8 cellular contexts compared by ENCODE assay signal in the genomic region with DNA sequence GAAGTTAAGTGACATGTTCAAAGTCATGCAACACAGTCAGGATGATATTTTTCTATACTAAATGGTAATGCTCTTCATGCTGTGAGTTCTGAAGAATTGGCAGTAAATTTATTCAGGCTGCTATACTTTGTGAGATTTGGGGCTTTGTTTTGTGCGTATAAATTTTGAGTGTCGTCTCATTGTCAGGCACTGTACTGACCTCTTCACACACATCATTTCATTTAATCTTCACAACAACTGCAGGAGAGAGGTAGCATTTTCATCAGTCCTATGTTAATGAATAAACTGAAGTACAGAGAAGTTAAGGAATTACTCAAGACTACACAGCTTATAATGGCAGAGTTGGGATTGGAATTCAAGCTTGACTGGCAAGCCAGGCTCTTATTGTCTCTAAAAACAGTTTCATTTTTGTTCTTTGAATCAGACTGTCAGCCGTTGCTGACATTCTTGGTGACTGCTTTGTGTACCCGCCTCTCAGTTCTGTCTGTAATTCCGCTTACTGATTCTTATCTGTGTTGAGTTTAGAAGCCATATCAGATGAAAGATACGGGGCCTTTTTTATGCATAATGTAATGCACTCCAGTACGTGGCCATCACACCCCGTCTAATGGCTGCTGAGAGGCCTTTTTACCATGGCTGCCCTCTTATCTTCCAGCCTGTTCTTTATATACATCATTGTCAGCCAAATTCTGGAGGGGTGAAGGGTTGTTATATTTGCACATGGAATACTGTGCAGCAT.
A peak's percentile ranks its signal among the peaks of the same experiment; 100 is the strongest.
DNase-seq lines count a peak whose midpoint lies in the region; ATAC-seq and TF ChIP-seq lines count a peak whose summit lies in the region.

No MANE protein-coding gene starts in this region.

- peak overlapping the region; percentile 97 for H3K27ac Mint-ChIP-seq in T-helper 17 cell

- no peak overlapping the region for H3K4me3 ChIP-seq in HEK293 (ENCODE audit: low read depth, low read length)
- no peak overlapping the region for H3K4me3 ChIP-seq in prostate gland
- H3K4me3 ChIP-seq in MG63 = no peak overlapping the region

- H3K27ac ChIP-seq in HEK293 (ENCODE audit: extremely low read depth, low read depth, low read length) = no peak overlapping the region
- H3K27ac ChIP-seq in prostate gland = peak overlapping the region; percentile 1 to 33

- no peaks in the 10 kb centered on the region for H3K4me1 ChIP-seq in HEK293 (ENCODE audit: control insufficient read depth, insufficient read depth, low read length)
- no peaks in the 10 kb centered on the region for H3K4me1 ChIP-seq in prostate gland (replicated peaks)

- DNase-seq in T-helper 17 cell = peak in 1 of 3 donors; percentile 9
- peak; percentile 5 for DNase-seq in effector CD4-positive, alpha-beta T cell
- peak; percentile 6 for DNase-seq in prostate gland (ENCODE audit: low spot score)
- no peak for DNase-seq in Ammon's horn (ENCODE audit: low spot score)
- DNase-seq in MG63 = no peak
- no peak for DNase-seq in HuH-7 (ENCODE audit: low spot score)
- DNase-seq in hypothalamus (lab: John Stamatoyannopoulos, UW) = no peak

- TF ChIP-seq CTCF in HEK293 (tag by site-specific recombination; IDR thresholded peaks at IDR 0.05) = no peak
- TF ChIP-seq CTCF in prostate gland (IDR thresholded peaks at IDR 0.05) = no peak

- H3K36me3 Mint-ChIP-seq in T-helper 17 cell (ENCODE audit: low read depth) = peaks cover 5% of the 10 kb centered on the region

- ATAC-seq in T-helper 17 cell = peak; percentile 96

- POLR2A ChIA-PET in HEK293 (lab: Yijun Ruan, JAX) = no interaction called here

- H3K27me3 ChIP-seq in prostate gland (replicated peaks; ENCODE audit: insufficient read depth) (no peaks in the 10 kb centered on the region), MG63 (no peaks in the 10 kb centered on the region)

- peaks cover 20% of the 10 kb centered on the region for H3K4me1 Mint-ChIP-seq in T-helper 17 cell

- no peak for TF ChIP-seq POLR2A in prostate gland (IDR thresholded peaks at IDR 0.05)

- CTCF ChIA-PET in HEK293 (lab: Yijun Ruan, JAX) = interaction anchor here (0.7 to 1.3 kb wide), 3 partner anchors 9 to 135 kb away, joined by 3 to 4 read pairs (median 3); no protein-coding TSS in a partner anchor

- intact Hi-C loops in prostate gland (cut with DNase I) = no loop called here

- WGBS in prostate gland = 35% methylated on average over 8 of the region's 8 CpGs

- H3K9me3 ChIP-seq in HEK293 (ENCODE audit: control insufficient read depth, insufficient read depth, low read depth, low read length) (no peaks in the 10 kb centered on the region), T-helper 17 cell (ENCODE audit: control insufficient read depth, low read length, poor library complexity, severe bottlenecking) (no peaks in the 10 kb centered on the region), prostate gland (no peaks in the 10 kb centered on the region), MG63 (no peaks in the 10 kb centered on the region)

- H3K4me3 Mint-ChIP-seq in T-helper 17 cell = peak overlapping the region; percentile 85

- no peaks in the 10 kb centered on the region for H3K27me3 Mint-ChIP-seq in T-helper 17 cell

- peaks cover 5 to 19% of the 10 kb centered on the region in 2 experiments; a peak in 2 of 3 replicates for H3K36me3 ChIP-seq in HEK293 (ENCODE audit: control insufficient read depth in 2 of 2, insufficient read depth in 1 of 2, low read length in 2 of 2)
- no peaks in the 10 kb centered on the region for H3K36me3 ChIP-seq in prostate gland
- H3K36me3 ChIP-seq in MG63 = peaks cover under 1% of the 10 kb centered on the region; the same call in 1 of the 2 replicates

TF ChIP-seq in HEK293, 187 proteins besides CTCF, POLR2A, EP300 and RAD21:
- TF ChIP-seq ZNF514 (tag by site-specific recombination; IDR thresholded peaks at IDR 0.05) = no peak
- TF ChIP-seq IKZF3 (tag by site-specific recombination; IDR thresholded peaks at IDR 0.05) = no peak
- TF ChIP-seq ZNF571 (tag by site-specific recombination; IDR thresholded peaks at IDR 0.05) = no peak
- no peak for TF ChIP-seq ZNF629 (tag by site-specific recombination; IDR thresholded peaks at IDR 0.05)
- no peak for TF ChIP-seq ZBTB49 (tag by site-specific recombination; IDR thresholded peaks at IDR 0.05; ENCODE audit: low read depth)
- TF ChIP-seq ZNF530 (tag by site-specific recombination; IDR thresholded peaks at IDR 0.05; ENCODE audit: low read depth) = no peak
- TF ChIP-seq ZNF223 (tag by site-specific recombination; IDR thresholded peaks at IDR 0.05) = no peak
- TF ChIP-seq YY2 (tag by site-specific recombination; IDR thresholded peaks at IDR 0.05) = 0 out of 2 replicates have a peak, but pooled peaks have one; percentile 22
- TF ChIP-seq ZNF324 (tag by site-specific recombination; IDR thresholded peaks at IDR 0.05) = no peak
- no peak for TF ChIP-seq ZNF830 (tag by site-specific recombination; IDR thresholded peaks at IDR 0.05; ENCODE audit: low read depth)
- no peak for TF ChIP-seq ZNF521 (tag by site-specific recombination; IDR thresholded peaks at IDR 0.05)
- peak; percentile 42; the same call in 1 of the 2 replicates for TF ChIP-seq TRIM28 (IDR thresholded peaks at IDR 0.05; ENCODE audit: borderline replicate concordance, low read length)
- no peak for TF ChIP-seq ZBTB8A (tag by site-specific recombination; IDR thresholded peaks at IDR 0.05)
- peak; percentile 12 for TF ChIP-seq SETDB1 (IDR thresholded peaks at IDR 0.05; ENCODE audit: insufficient read length, low read length)

Comparison
In these comparisons a context has a peak if more than half of its experiments do, and no peak if none do; other contexts are left out.
1. DNase-seq: peak in effector CD4-positive, alpha-beta T cell (single experiment) and prostate gland (single experiment); none in Ammon's horn (single experiment), MG63 (single experiment), HuH-7 (single experiment) and hypothalamus (0 of 51).